Comparison of ENCODE assay signal across 2 cellular contexts in genomic region chr3:27532426-27532825, GRCh38.
TF ChIP-seq lines count a peak whose summit lies in the region.

No MANE protein-coding gene starts in this region.

TF ChIP-seq in SK-N-SH, 30 proteins besides CTCF, POLR2A, EP300 and RAD21 (continued from another document):
- TF ChIP-seq REST (IDR thresholded peaks at IDR 0.05; ENCODE audit: low read depth, low read length) = no peak
- no peak for TF ChIP-seq FOSL2 (IDR thresholded peaks at IDR 0.05; ENCODE audit: borderline replicate concordance, low read depth)
- no peak for TF ChIP-seq TAF1 (IDR thresholded peaks at IDR 0.05; ENCODE audit: borderline replicate concordance, low read depth, low read length)
- TF ChIP-seq TCF12 (IDR thresholded peaks at IDR 0.05) = no peak
- TF ChIP-seq GABPA (IDR thresholded peaks at IDR 0.05; ENCODE audit: low read depth) = no peak
- TF ChIP-seq TEAD4 (IDR thresholded peaks at IDR 0.05; ENCODE audit: borderline replicate concordance, insufficient read depth) = no peak
- no peak for TF ChIP-seq SIN3A (IDR thresholded peaks at IDR 0.05; ENCODE audit: borderline replicate concordance, low read depth, low read length)
- no peak for TF ChIP-seq RCOR1 (IDR thresholded peaks at IDR 0.05; ENCODE audit: low read length)
- TF ChIP-seq JUND (IDR thresholded peaks at IDR 0.05) = no peak

TF ChIP-seq in SK-N-SH treated with all-trans-retinoic acid at 6 μM for 48 hours, 23 proteins besides CTCF, POLR2A, EP300 and RAD21 (continued from another document):
- no peak for TF ChIP-seq CSRNP3 (CRISPR knock-in tag; IDR thresholded peaks at IDR 0.05)
- no peak for TF ChIP-seq ZC3H10 (CRISPR knock-in tag; IDR thresholded peaks at IDR 0.05)
- no peak for TF ChIP-seq ZNF8 (CRISPR knock-in tag; IDR thresholded peaks at IDR 0.05)
- no peak for TF ChIP-seq SNAI2 (CRISPR knock-in tag; IDR thresholded peaks at IDR 0.05)
